Comparison of ENCODE assay signal across 21 cellular contexts in the genomic region with DNA sequence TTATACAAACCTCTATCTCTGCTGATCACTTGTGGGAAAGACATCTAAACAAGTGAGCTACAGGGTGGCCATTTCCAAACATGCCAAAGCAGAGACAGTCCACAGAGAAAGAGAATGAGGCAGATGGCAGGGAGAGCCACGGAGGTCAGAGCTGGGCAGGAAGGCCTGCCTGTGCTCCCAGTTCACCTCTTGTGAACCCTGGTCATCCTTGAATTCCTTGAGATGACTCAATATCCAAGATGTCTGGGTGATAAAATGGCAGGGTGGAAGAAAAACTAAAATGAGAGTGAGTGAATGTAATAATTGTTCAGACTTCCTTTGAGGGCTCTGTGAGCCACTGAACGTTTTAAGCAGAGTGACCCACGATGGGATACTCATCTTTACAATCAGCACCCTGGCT.
DNase-seq lines count a peak whose midpoint lies in the region; ATAC-seq and TF ChIP-seq lines count a peak whose summit lies in the region.
"Had no signal": no experiment of that assay in that cellular context is flagged by ENCODE, and none has a peak within 500 bp of the region (broad histone marks: within the 10 kb centered on the region; RNA-seq: fewer than 3 reads in every experiment).

No MANE protein-coding gene starts in this region.

- no peak overlapping the region for H3K4me3 ChIP-seq in prostate gland
- H3K4me3 ChIP-seq in spleen, result no peak overlapping the region
- H3K4me3 ChIP-seq: GM12878 had no signal

- no peak for ATAC-seq in HG02798 (IDR thresholded peaks at IDR 0.05; ENCODE audit: poor library complexity, unreplicated experiment)
- ATAC-seq: GM12878 had no signal

- 72% methylated on average over 3 of the region's 3 CpGs for WGBS in prostate gland
- WGBS in spleen, 5 donors, result 59 to 85% (median 77%) methylated on average over 3 of the region's 3 CpGs

- H3K27me3 ChIP-seq in prostate gland (replicated peaks; ENCODE audit: insufficient read depth) (no peaks in the 10 kb centered on the region), spleen (replicated peaks in 1 of 7) (no peaks in the 10 kb centered on the region)
- H3K27me3 ChIP-seq: BE2C had no signal

- no peak overlapping the region for H3K27ac ChIP-seq in prostate gland
- H3K27ac ChIP-seq in spleen, result no peak overlapping the region
- H3K27ac ChIP-seq: RWPE1 had no signal

- TF ChIP-seq POLR2A in prostate gland (IDR thresholded peaks at IDR 0.05) (no peak), spleen (IDR thresholded peaks at IDR 0.05) (no peak)

- H3K36me3 ChIP-seq in prostate gland, result no peaks in the 10 kb centered on the region
- H3K36me3 ChIP-seq in spleen, result no peaks in the 10 kb centered on the region
- H3K36me3 ChIP-seq: BE2C had no signal

- no peak for TF ChIP-seq CTCF in prostate gland (IDR thresholded peaks at IDR 0.05)
- no peak for TF ChIP-seq CTCF in spleen (IDR thresholded peaks at IDR 0.05 in 8 of 11, conservative IDR thresholded peaks at IDR 0.05 in 3 of 11)

- H3K4me1 ChIP-seq in prostate gland (replicated peaks) (no peaks in the 10 kb centered on the region), spleen (no peaks in the 10 kb centered on the region)
- H3K4me1 ChIP-seq: BE2C had no signal

- DNase-seq in EL (peak; percentile 20), LHCN-M2 (ENCODE audit: low read depth) (peak; percentile 1), glomerular visceral epithelial cell (ENCODE audit: extremely low spot score) (peak; percentile 10), prostate gland (ENCODE audit: low spot score) (no peak), spleen (no peak)
- no peak for DNase-seq in stimulated activated CD4-positive, alpha-beta T cell treated with anti-CD3 and anti-CD28 coated beads, Interleukin-2, amount 100 ng/mL, for 48 hours
- DNase-seq: BE2C; CD4-positive, alpha-beta T cell; GDM1; H7; Kasumi-1; MV-4-11; NCI-H1436 treated with DMSO at 0.1 percent for 48 hours; NCI-H2029 treated with DMSO at 0.1 percent for 48 hours; NCI-H2171 treated with DMSO at 0.1 percent for 48 hours; NCI-H748 treated with DMSO at 0.1 percent for 48 hours; OCI-M1; SW 1271 had no signal

- H3K9me3 ChIP-seq in prostate gland (no peaks in the 10 kb centered on the region), spleen (no peaks in the 10 kb centered on the region)
- H3K9me3 ChIP-seq: BE2C had no signal

- intact Hi-C loops in prostate gland (cut with DNase I), result no loop called here
- intact Hi-C loops in spleen (cut with DNase I; ENCODE audit: low total_unique reads), result no loop called here

Comparison
In these comparisons a context has a peak if more than half of its experiments do, and no peak if none do; other contexts are left out.
1. DNase-seq: peak in EL (single experiment), LHCN-M2 (single experiment) and glomerular visceral epithelial cell (single experiment); none in prostate gland (single experiment), stimulated activated CD4-positive, alpha-beta T cell treated with anti-CD3 and anti-CD28 coated beads, Interleukin-2, amount 100 ng/mL, for 48 hours (0 of 2) and spleen (single experiment).